In the genomic region with DNA sequence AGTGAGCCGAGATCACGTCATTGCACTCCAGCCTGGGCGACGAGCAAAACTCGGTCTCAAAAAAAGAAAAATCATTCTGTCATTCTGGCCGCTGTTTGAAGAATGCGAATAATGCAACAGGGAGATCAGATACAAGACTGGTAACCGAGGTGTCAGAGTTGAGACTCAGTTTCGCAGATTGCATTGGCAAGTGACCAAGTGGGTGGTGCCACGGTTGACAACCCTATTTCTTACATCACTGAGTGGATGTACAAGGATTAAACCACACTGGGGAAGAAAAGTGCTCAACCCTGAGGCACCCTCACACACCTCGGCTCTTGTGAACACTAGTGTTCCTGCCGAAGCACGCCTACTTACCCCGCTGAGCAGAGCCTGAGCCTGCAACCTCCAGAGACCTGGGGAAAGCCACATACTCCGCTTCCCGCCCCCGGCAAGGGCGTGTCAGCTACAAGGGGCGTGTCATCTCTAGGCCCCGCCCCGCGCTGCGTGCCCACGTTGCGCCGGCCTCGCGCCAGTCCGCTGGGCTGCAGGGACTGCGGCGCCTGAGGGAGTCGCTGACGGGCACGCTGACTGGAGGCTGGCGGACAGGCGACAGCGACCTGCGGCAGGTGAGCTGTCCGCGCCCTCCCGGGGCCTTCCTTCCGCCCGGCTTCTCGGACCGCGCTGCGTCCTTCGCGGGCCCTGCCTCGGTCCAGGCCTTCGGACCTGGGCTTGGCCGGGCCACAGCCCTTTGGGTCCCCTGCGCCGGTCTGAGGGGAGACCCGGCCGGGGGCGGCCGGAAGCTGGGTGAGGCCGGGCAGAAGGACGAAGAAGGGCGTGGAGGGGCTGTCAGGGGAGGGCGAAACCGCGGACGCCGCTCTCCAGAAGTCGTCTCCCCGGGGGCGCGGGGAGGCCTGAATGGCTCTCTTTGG, we compare ENCODE assay signal across 8 cellular contexts. TPM values are rescaled to one million over a fixed set of nuclear protein-coding genes. Genes with fewer than 3 reads are reported as not detected.
A peak's percentile ranks its signal among the peaks of the same experiment; 100 is the strongest.
DNase-seq lines count a peak whose midpoint lies in the region; ATAC-seq and TF ChIP-seq lines count a peak whose summit lies in the region.

A gene with protein sequence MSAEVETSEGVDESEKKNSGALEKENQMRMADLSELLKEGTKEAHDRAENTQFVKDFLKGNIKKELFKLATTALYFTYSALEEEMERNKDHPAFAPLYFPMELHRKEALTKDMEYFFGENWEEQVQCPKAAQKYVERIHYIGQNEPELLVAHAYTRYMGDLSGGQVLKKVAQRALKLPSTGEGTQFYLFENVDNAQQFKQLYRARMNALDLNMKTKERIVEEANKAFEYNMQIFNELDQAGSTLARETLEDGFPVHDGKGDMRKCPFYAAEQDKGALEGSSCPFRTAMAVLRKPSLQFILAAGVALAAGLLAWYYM (plus strand): TSS at position 519 of the 911 bp plus-strand sequence. CDS start 29,127 bp downstream, outside the sequence.

- POLR2A ChIA-PET in WTC11 (lab: Charles Lee), result interaction anchor here (0.5 to 1.3 kb wide), 10 partner anchors 14 to 473 kb away, joined by 3 to 5 read pairs (median 3); no protein-coding TSS in a partner anchor

- peak; percentile 73 for ATAC-seq in GM18873 (IDR thresholded peaks at IDR 0.05; ENCODE audit: low FRiP score, unreplicated experiment)
- ATAC-seq in HG03139 (IDR thresholded peaks at IDR 0.05; ENCODE audit: unreplicated experiment), result peak; percentile 81
- peak; percentile 85 for ATAC-seq in WTC11

- H3K4me3 Mint-ChIP-seq in WTC11, result peak within 1 kb of the TSS; percentile 72
- peak within 1 kb of the TSS; percentile 90 to 93 (median 91) for H3K4me3 Mint-ChIP-seq in immature natural killer cell

- H3K9me3 Mint-ChIP-seq in WTC11 (peaks cover 7% of the 10 kb centered on the region), immature natural killer cell (no peaks in the 10 kb centered on the region)

- CTCF ChIA-PET in WTC11 (lab: Charles Lee), result interaction anchor here (0.7 to 2.7 kb wide), 16 partner anchors 9 to 215 kb away, joined by 3 to 12 read pairs (median 4); a partner anchor contains a TSS

- peak within 1 kb of the TSS; percentile 92 to 94 for H3K4me3 ChIP-seq in cardiac fibroblast (replicated peaks in 1 of 2; ENCODE audit: low read depth in 2 of 2, low read length in 2 of 2)

- H3K4me1 Mint-ChIP-seq in WTC11 (peaks cover 19% of the 10 kb centered on the region), immature natural killer cell (peaks cover 50 to 56% of the 10 kb centered on the region in 2 donors)

- H3K27ac Mint-ChIP-seq in WTC11, result peak within 1 kb of the TSS; percentile 97
- H3K27ac Mint-ChIP-seq in immature natural killer cell, result peak within 1 kb of the TSS; percentile 82 to 94 (median 87)

- DNase-seq in AG08395 (ENCODE audit: low spot score), result peak; percentile 97
- peak; percentile 88 for DNase-seq in NCI-H2227 treated with DMSO at 0.1 percent for 48 hours (lab: John Stamatoyannopoulos, UW)
- DNase-seq in WTC11 (ENCODE audit: low spot score), result peak; percentile 96
- DNase-seq in cardiac fibroblast (ENCODE audit: low read depth in 2 of 2), result peak; percentile 91 to 93
- DNase-seq in immature natural killer cell, result peak; percentile 91 to 94 (median 93)
- peak; percentile 91 to 93 for DNase-seq in stimulated activated CD4-positive, alpha-beta T cell treated with anti-CD3 and anti-CD28 coated beads, Interleukin-12 subunit alpha, Interleukin-12 subunit beta, amount 100 ng/mL, for 24 hours (ENCODE audit: low read depth in 2 of 2)

- TF ChIP-seq CTCF in WTC11 (IDR thresholded peaks at IDR 0.05) (no peak), cardiac fibroblast (IDR thresholded peaks at IDR 0.05; ENCODE audit: low read depth, low read length) (no peak)

- peaks cover 8% of the 10 kb centered on the region for H3K36me3 Mint-ChIP-seq in WTC11
- H3K36me3 Mint-ChIP-seq in immature natural killer cell, result peaks cover 0 to 6% (median 4%) of the 10 kb centered on the region in 3 donors

- H3K27me3 Mint-ChIP-seq in WTC11 (ENCODE audit: low read depth) (peaks cover 16% of the 10 kb centered on the region), immature natural killer cell (ENCODE audit: low read depth in 3 of 3) (peaks cover 4 to 5% (median 4%) of the 10 kb centered on the region in 3 donors)

TF ChIP-seq in WTC11, 78 proteins besides CTCF, POLR2A, EP300 and RAD21 (continues in another document):
- TF ChIP-seq ZNF423 (CRISPR knock-in tag; IDR thresholded peaks at IDR 0.05), result no peak
- TF ChIP-seq, protein P1, sequence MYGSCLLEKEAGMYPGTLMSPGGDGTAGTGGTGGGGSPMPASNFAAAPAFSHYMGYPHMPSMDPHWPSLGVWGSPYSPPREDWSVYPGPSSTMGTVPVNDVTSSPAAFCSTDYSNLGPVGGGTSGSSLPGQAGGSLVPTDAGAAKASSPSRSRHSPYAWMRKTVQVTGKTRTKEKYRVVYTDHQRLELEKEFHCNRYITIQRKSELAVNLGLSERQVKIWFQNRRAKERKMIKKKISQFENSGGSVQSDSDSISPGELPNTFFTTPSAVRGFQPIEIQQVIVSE (CRISPR knock-in tag; IDR thresholded peaks at IDR 0.05; ENCODE audit: borderline replicate concordance), result no peak
- TF ChIP-seq RORB (CRISPR knock-in tag; IDR thresholded peaks at IDR 0.05), result no peak
- no peak for TF ChIP-seq TEAD4 (CRISPR knock-in tag; IDR thresholded peaks at IDR 0.05)
- TF ChIP-seq GTF2I (CRISPR knock-in tag; conservative IDR thresholded peaks at IDR 0.05), result no peak
- TF ChIP-seq, protein P2, sequence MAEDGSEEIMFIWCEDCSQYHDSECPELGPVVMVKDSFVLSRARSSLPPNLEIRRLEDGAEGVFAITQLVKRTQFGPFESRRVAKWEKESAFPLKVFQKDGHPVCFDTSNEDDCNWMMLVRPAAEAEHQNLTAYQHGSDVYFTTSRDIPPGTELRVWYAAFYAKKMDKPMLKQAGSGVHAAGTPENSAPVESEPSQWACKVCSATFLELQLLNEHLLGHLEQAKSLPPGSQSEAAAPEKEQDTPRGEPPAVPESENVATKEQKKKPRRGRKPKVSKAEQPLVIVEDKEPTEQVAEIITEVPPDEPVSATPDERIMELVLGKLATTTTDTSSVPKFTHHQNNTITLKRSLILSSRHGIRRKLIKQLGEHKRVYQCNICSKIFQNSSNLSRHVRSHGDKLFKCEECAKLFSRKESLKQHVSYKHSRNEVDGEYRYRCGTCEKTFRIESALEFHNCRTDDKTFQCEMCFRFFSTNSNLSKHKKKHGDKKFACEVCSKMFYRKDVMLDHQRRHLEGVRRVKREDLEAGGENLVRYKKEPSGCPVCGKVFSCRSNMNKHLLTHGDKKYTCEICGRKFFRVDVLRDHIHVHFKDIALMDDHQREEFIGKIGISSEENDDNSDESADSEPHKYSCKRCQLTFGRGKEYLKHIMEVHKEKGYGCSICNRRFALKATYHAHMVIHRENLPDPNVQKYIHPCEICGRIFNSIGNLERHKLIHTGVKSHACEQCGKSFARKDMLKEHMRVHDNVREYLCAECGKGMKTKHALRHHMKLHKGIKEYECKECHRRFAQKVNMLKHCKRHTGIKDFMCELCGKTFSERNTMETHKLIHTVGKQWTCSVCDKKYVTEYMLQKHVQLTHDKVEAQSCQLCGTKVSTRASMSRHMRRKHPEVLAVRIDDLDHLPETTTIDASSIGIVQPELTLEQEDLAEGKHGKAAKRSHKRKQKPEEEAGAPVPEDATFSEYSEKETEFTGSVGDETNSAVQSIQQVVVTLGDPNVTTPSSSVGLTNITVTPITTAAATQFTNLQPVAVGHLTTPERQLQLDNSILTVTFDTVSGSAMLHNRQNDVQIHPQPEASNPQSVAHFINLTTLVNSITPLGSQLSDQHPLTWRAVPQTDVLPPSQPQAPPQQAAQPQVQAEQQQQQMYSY (CRISPR knock-in tag; IDR thresholded peaks at IDR 0.05), result no peak
- no peak for TF ChIP-seq NFATC4 (CRISPR knock-in tag; IDR thresholded peaks at IDR 0.05)
- TF ChIP-seq, protein P3, sequence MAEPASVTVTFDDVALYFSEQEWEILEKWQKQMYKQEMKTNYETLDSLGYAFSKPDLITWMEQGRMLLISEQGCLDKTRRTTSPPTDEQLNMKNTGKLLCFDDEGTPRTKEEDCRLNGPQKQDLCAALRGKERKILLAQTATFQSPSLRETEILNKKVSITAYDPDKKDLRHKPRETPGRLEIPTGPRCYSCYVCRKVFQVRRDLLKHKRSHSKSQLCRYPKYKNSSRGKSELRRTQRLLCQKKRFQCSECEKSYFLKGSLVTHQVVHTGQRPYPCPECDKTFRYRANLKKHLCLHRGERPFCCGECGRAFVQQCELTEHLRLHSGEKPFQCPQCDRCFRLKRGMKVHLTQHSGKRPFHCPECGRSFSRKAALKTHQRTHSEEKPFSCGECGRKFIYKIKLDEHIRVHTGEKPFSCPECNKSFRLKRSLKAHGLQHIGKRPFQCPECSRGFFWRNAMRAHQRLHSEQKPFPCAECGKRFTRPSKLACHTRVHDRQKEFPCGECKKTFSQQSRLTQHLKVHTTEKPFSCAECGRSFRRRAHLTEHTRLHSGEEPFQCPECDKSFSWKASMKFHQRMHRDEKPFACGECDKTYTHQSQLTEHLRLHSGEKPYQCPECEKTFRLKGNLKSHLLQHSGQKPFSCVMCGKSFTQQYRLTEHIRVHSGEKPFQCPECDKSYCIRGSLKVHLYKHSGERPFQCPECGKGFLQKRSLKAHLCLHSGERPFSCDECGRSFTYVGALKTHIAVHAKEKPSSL (CRISPR knock-in tag; conservative IDR thresholded peaks at IDR 0.05), result no peak
- TF ChIP-seq ZNF263 (CRISPR knock-in tag; IDR thresholded peaks at IDR 0.05; ENCODE audit: low read depth), result no peak
- peak; percentile 98 for TF ChIP-seq TP53 (CRISPR knock-in tag; IDR thresholded peaks at IDR 0.05)
- no peak for TF ChIP-seq SMAD4 (CRISPR knock-in tag; IDR thresholded peaks at IDR 0.05)
- TF ChIP-seq ZNF219 (CRISPR knock-in tag; IDR thresholded peaks at IDR 0.05; ENCODE audit: borderline replicate concordance), result no peak

RNA-seq across cellular contexts. Expression of the gene that starts here (rescaled TPM):
- total RNA-seq in WTC11 (2021), result 29.5 to 42.6 TPM (median 31.1 TPM) in 3 replicates
- polyA plus RNA-seq in immature natural killer cell, result 100 to 1,000 TPM; 130 to 225 (median 196) TPM

Comparison
In these comparisons a context has a peak if more than half of its experiments do, and no peak if none do; other contexts are left out.
1. Peak in every context shown above with its lines: DNase-seq, ATAC-seq and H3K4me3 ChIP-seq.